2 cellular contexts compared by ENCODE assay signal in genomic region chr7:135254-135653, GRCh38.
TF ChIP-seq lines count a peak whose summit lies in the region.

No MANE protein-coding gene starts in this region.

TF ChIP-seq in H1, 55 proteins besides CTCF, POLR2A, EP300 and RAD21:
- TF ChIP-seq SIRT6 (IDR thresholded peaks at IDR 0.05; ENCODE audit: low read length), result no peak
- no peak for TF ChIP-seq SIN3A (conservative IDR thresholded peaks at IDR 0.05 in 1 of 2, IDR thresholded peaks at IDR 0.05 in 1 of 2; ENCODE audit: low read depth in 1 of 2, low read length in 2 of 2)
- TF ChIP-seq GABPA (IDR thresholded peaks at IDR 0.05; ENCODE audit: borderline replicate concordance, insufficient read depth, low read length), result no peak
- TF ChIP-seq SP4 (IDR thresholded peaks at IDR 0.05; ENCODE audit: low read length), result no peak
- TF ChIP-seq NANOG (IDR thresholded peaks at IDR 0.05; ENCODE audit: insufficient read depth, low read depth, low read length, poor library complexity, severe bottlenecking), result no peak
TF ChIP-seq in H1: peak in this region for 0.

TF ChIP-seq in SK-N-SH, 30 proteins besides CTCF, POLR2A, EP300 and RAD21:
- no peak for TF ChIP-seq RCOR1 (IDR thresholded peaks at IDR 0.05; ENCODE audit: low read length)
- TF ChIP-seq EZH2phosphoT487 (IDR thresholded peaks at IDR 0.05; ENCODE audit: borderline replicate concordance, low read depth), result no peak
- no peak for TF ChIP-seq TEAD4 (IDR thresholded peaks at IDR 0.05; ENCODE audit: borderline replicate concordance, insufficient read depth)
- no peak for TF ChIP-seq TAF1 (IDR thresholded peaks at IDR 0.05; ENCODE audit: borderline replicate concordance, low read depth, low read length)
- no peak for TF ChIP-seq JUND (IDR thresholded peaks at IDR 0.05)
- no peak for TF ChIP-seq RFX5 (IDR thresholded peaks at IDR 0.05; ENCODE audit: low read length)
- TF ChIP-seq ZBTB33 (IDR thresholded peaks at IDR 0.05; ENCODE audit: borderline replicate concordance, low read depth), result no peak
- no peak for TF ChIP-seq MXI1 (IDR thresholded peaks at IDR 0.05; ENCODE audit: low read depth, low read length)
- no peak for TF ChIP-seq MAX (IDR thresholded peaks at IDR 0.05; ENCODE audit: low read depth)
- no peak for TF ChIP-seq POLR2AphosphoS5 (IDR thresholded peaks at IDR 0.05; ENCODE audit: low read depth, low read length)
- no peak for TF ChIP-seq NFIC (IDR thresholded peaks at IDR 0.05; ENCODE audit: borderline replicate concordance)
- TF ChIP-seq CHD2 (IDR thresholded peaks at IDR 0.05; ENCODE audit: low read length, partially characterized antibody), result no peak
- TF ChIP-seq MEF2A (IDR thresholded peaks at IDR 0.05; ENCODE audit: borderline replicate concordance, low read depth), result no peak
- no peak for TF ChIP-seq FOXM1 (IDR thresholded peaks at IDR 0.05; ENCODE audit: low read depth)
- TF ChIP-seq TCF12 (IDR thresholded peaks at IDR 0.05), result no peak
